ENCODE assay signal across 1 cellular context in genomic region chr1:156456625-156457465, GRCh38.
TF ChIP-seq lines count a peak whose summit lies in the region.

No MANE protein-coding gene starts in this region.

TF ChIP-seq in WTC11, 78 proteins besides CTCF, POLR2A, EP300 and RAD21 (continued from another document):
- TF ChIP-seq SMAD3 (CRISPR knock-in tag; IDR thresholded peaks at IDR 0.05; ENCODE audit: borderline replicate concordance) (peak; percentile 44; the same call in 1 of the 2 replicates), ETV6 (CRISPR knock-in tag; IDR thresholded peaks at IDR 0.05) (peak; percentile 91; the same call in 1 of the 2 replicates), FOXP1 (CRISPR knock-in tag; IDR thresholded peaks at IDR 0.05; ENCODE audit: borderline replicate concordance) (peak; percentile 70), ZNF532 (CRISPR knock-in tag; IDR thresholded peaks at IDR 0.05; ENCODE audit: borderline replicate concordance) (0 out of 2 replicates have a peak, but pooled peaks have one; percentile 40), NR1H2 (CRISPR knock-in tag; IDR thresholded peaks at IDR 0.05) (no peak), SP1 (CRISPR knock-in tag; conservative IDR thresholded peaks at IDR 0.05) (peak; percentile 57), ATF1 (CRISPR knock-in tag; IDR thresholded peaks at IDR 0.05) (no peak), ARID4B (CRISPR knock-in tag; IDR thresholded peaks at IDR 0.05; ENCODE audit: borderline replicate concordance) (0 out of 2 replicates have a peak, but pooled peaks have one; percentile 45), CREM (CRISPR knock-in tag; IDR thresholded peaks at IDR 0.05) (0 out of 2 replicates have a peak, but pooled peaks have one; percentile 20), MAX (CRISPR knock-in tag; IDR thresholded peaks at IDR 0.05) (peak; percentile 97; the same call in 1 of the 2 replicates), ESRRA (CRISPR knock-in tag; IDR thresholded peaks at IDR 0.05; ENCODE audit: borderline replicate concordance) (no peak; the same call in 1 of the 2 replicates), KAT7 (CRISPR knock-in tag; IDR thresholded peaks at IDR 0.05; ENCODE audit: borderline replicate concordance) (no peak), USF2 (CRISPR knock-in tag; IDR thresholded peaks at IDR 0.05) (peak; percentile 96), FOXJ3 (CRISPR knock-in tag; IDR thresholded peaks at IDR 0.05; ENCODE audit: borderline replicate concordance) (no peak), ZNF425 (CRISPR knock-in tag; conservative IDR thresholded peaks at IDR 0.05) (no peak)
